22 cellular contexts compared by ENCODE assay signal in genomic region chrX:150094375-150094774, GRCh38.
"Had no signal": no experiment of that assay in that cellular context is flagged by ENCODE, and none has a peak within 500 bp of the region (broad histone marks: within the 10 kb centered on the region; RNA-seq: fewer than 3 reads in every experiment).

No MANE protein-coding gene starts in this region.

- H3K27me3 ChIP-seq: colonic mucosa, esophagus muscularis mucosa, gastrocnemius medialis, pancreas, stomach, thyroid gland had no signal

- H3K4me3 Mint-ChIP-seq: dendritic cell treated with granulocyte-macrophage colony-stimulating factor and Interleukin-4, amounts not matched to agents 40 ng/mL and 50 ng/mL, for 4 days; endodermal cell; natural killer cell; stimulated activated effector memory CD8-positive, alpha-beta T cell treated with anti-CD3 and anti-CD28 coated beads, Interleukin-12 subunit alpha, Interleukin-12 subunit beta, amount 100 ng/mL, for 72 hours; type B pancreatic cell had no signal

- H3K4me1 Mint-ChIP-seq: endodermal cell; natural killer cell; stimulated activated effector memory CD8-positive, alpha-beta T cell treated with anti-CD3 and anti-CD28 coated beads, Interleukin-12 subunit alpha, Interleukin-12 subunit beta, amount 100 ng/mL, for 72 hours had no signal

- H3K27ac ChIP-seq: colonic mucosa, esophagus muscularis mucosa, gastrocnemius medialis, lower lobe of right lung, pancreas, stomach, thyroid gland had no signal

- H3K9me3 Mint-ChIP-seq: dendritic cell treated with granulocyte-macrophage colony-stimulating factor and Interleukin-4, amounts not matched to agents 40 ng/mL and 50 ng/mL, for 4 days; natural killer cell; stimulated activated effector memory CD8-positive, alpha-beta T cell treated with anti-CD3 and anti-CD28 coated beads, Interleukin-12 subunit alpha, Interleukin-12 subunit beta, amount 100 ng/mL, for 72 hours; type B pancreatic cell had no signal

- H3K4me3 ChIP-seq: colonic mucosa, esophagus muscularis mucosa, gastrocnemius medialis, lower lobe of right lung, pancreas, stomach, thyroid gland had no signal

- FAIRE-seq: keratinocyte had no signal

- H3K27ac Mint-ChIP-seq: dendritic cell treated with granulocyte-macrophage colony-stimulating factor and Interleukin-4, amounts not matched to agents 40 ng/mL and 50 ng/mL, for 4 days; endodermal cell; natural killer cell; progenitor cell of endocrine pancreas; stimulated activated effector memory CD8-positive, alpha-beta T cell treated with anti-CD3 and anti-CD28 coated beads, Interleukin-12 subunit alpha, Interleukin-12 subunit beta, amount 100 ng/mL, for 72 hours had no signal

- H3K27me3 Mint-ChIP-seq: progenitor cell of endocrine pancreas, type B pancreatic cell had no signal

- DNase-seq: colonic mucosa; effector CD8-positive, alpha-beta T cell; endodermal cell; foreskin fibroblast; head of caudate nucleus; left ventricle myocardium superior; lower lobe of right lung; natural killer cell; occipital lobe; pancreas; stimulated activated CD4-positive, alpha-beta T cell treated with anti-CD3 and anti-CD28 coated beads, Interleukin-2, amount 100 ng/mL, for 24 hours; stimulated activated CD4-positive, alpha-beta T cell treated with anti-CD3 and anti-CD28 coated beads, Interleukin-4, amount 100 ng/mL, for 24 hours; stimulated activated naive CD4-positive, alpha-beta T cell treated with Interleukin-2 at 50 U/mL for 16 hours; stomach; thyroid gland had no signal

- H3K36me3 ChIP-seq: colonic mucosa, esophagus muscularis mucosa, gastrocnemius medialis, lower lobe of right lung, pancreas, stomach, thyroid gland had no signal

- H3K4me1 ChIP-seq: colonic mucosa, esophagus muscularis mucosa, gastrocnemius medialis, lower lobe of right lung, pancreas, stomach had no signal

- H3K9me3 ChIP-seq: colonic mucosa, esophagus muscularis mucosa, gastrocnemius medialis, lower lobe of right lung, pancreas, stomach, thyroid gland had no signal

- H3K36me3 Mint-ChIP-seq: natural killer cell; stimulated activated effector memory CD8-positive, alpha-beta T cell treated with anti-CD3 and anti-CD28 coated beads, Interleukin-12 subunit alpha, Interleukin-12 subunit beta, amount 100 ng/mL, for 72 hours; type B pancreatic cell had no signal
